In the genomic region with DNA sequence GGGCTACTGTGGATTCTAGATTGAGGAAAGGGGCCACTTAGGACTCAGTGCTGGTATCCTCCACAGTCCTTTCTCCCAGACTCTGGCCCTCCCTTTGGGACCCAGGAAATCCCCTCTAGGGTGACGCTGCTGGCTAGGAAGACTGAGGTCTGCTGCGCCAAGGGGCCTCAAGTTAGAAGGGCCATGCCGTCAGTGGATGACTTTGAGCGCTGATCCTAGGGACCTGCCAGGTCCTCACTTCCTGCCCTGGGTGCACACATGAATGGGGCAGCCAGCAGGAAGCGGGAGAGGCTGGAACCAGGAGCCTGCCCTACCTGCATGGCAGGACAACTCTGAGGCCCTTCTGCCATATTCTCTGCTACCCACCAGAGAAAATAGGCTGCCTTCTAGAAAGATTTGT, we compare ENCODE assay signal across 24 cellular contexts.
"Had no signal": no experiment of that assay in that cellular context is flagged by ENCODE, and none has a peak within 500 bp of the region (broad histone marks: within the 10 kb centered on the region; RNA-seq: fewer than 3 reads in every experiment).

No MANE protein-coding gene starts in this region.

- H3K36me3 ChIP-seq: cardiac muscle cell, gastroesophageal sphincter, suprapubic skin, uterus had no signal

- ATAC-seq: body of pancreas, gastroesophageal sphincter, heart left ventricle, left ventricle myocardium superior, right cardiac atrium had no signal

- DNase-seq: activated CD4-positive, alpha-beta T cell treated with anti-CD3 and anti-CD28 coated beads, Interleukin-2, amount 10 ng/mL, durations not matched to agents 24 days and 14 days; activated CD8-positive, alpha-beta T cell treated with anti-CD3 and anti-CD28 coated beads for 36 hours; activated gamma-delta T cell; activated naive CD4-positive, alpha-beta T cell treated with anti-CD3 and anti-CD28 coated beads, Interleukin-2, amount 50 U/mL, for 16 hours; anterior cingulate cortex; body of pancreas; heart left ventricle; left ventricle myocardium superior; mammary epithelial cell; natural killer cell; pancreas; stimulated activated CD4-positive, alpha-beta T cell treated with anti-CD3 and anti-CD28 coated beads, Interleukin-1b, Interleukin-23, amount 100 ng/mL, for 48 hours; stomach; trophoblast cell; uterus had no signal

- H3K27me3 ChIP-seq: body of pancreas, cardiac muscle cell, gastroesophageal sphincter, heart left ventricle, neutrophil, pancreas, stomach, suprapubic skin, uterus had no signal

- H3K36me3 Mint-ChIP-seq: mesothelial cell of epicardium, natural killer cell had no signal

- H3K27ac Mint-ChIP-seq: activated CD4-positive, alpha-beta T cell treated with anti-CD3 and anti-CD28 coated beads, Interleukin-2, amount 10 ng/mL, durations not matched to agents 24 days and 14 days; activated CD8-positive, alpha-beta T cell treated with anti-CD3 and anti-CD28 coated beads for 36 hours; activated T-helper 1 cell treated with anti-CD3 and anti-CD28 coated beads, Interleukin-12 subunit alpha, Interleukin-12 subunit beta, Interleukin-2, Interleukin-4 antibody, amounts not matched to agents 30 ng/mL and 10 ng/mL and 1 ng/mL, durations not matched to agents 14 hours and 24 hours and 36 hours; mesothelial cell of epicardium had no signal

- H3K9me3 Mint-ChIP-seq: activated CD4-positive, alpha-beta T cell treated with anti-CD3 and anti-CD28 coated beads, Interleukin-2, amount 10 ng/mL, durations not matched to agents 24 days and 14 days; activated CD8-positive, alpha-beta T cell treated with anti-CD3 and anti-CD28 coated beads for 36 hours; activated T-helper 1 cell treated with anti-CD3 and anti-CD28 coated beads, Interleukin-12 subunit alpha, Interleukin-12 subunit beta, Interleukin-2, Interleukin-4 antibody, amounts not matched to agents 30 ng/mL and 10 ng/mL and 1 ng/mL, durations not matched to agents 14 hours and 24 hours and 36 hours; mesothelial cell of epicardium; natural killer cell; stimulated activated memory B cell treated with anti-CD40 and anti-IgM and Interleukin-4, amounts not matched to agents 10 μg/mL and 1 μg/mL and 100 μg/mL, for 72 hours had no signal

- H3K4me3 ChIP-seq: body of pancreas, cardiac muscle cell, gastroesophageal sphincter, heart left ventricle, pancreas, stomach, suprapubic skin, uterus had no signal

- H3K4me3 Mint-ChIP-seq: activated CD4-positive, alpha-beta T cell treated with anti-CD3 and anti-CD28 coated beads, Interleukin-2, amount 10 ng/mL, durations not matched to agents 24 days and 14 days; activated CD8-positive, alpha-beta T cell treated with anti-CD3 and anti-CD28 coated beads for 36 hours; activated T-helper 1 cell treated with anti-CD3 and anti-CD28 coated beads, Interleukin-12 subunit alpha, Interleukin-12 subunit beta, Interleukin-2, Interleukin-4 antibody, amounts not matched to agents 30 ng/mL and 10 ng/mL and 1 ng/mL, durations not matched to agents 14 hours and 24 hours and 36 hours; mesothelial cell of epicardium; natural killer cell had no signal

- H3K27ac ChIP-seq: body of pancreas, cardiac muscle cell, epithelial cell of prostate, gastroesophageal sphincter, heart left ventricle, neutrophil, pancreas, suprapubic skin, uterus had no signal

- H3K27me3 Mint-ChIP-seq: activated CD4-positive, alpha-beta T cell treated with anti-CD3 and anti-CD28 coated beads, Interleukin-2, amount 10 ng/mL, durations not matched to agents 24 days and 14 days; activated CD8-positive, alpha-beta T cell treated with anti-CD3 and anti-CD28 coated beads for 36 hours; stimulated activated memory B cell treated with anti-CD40 and anti-IgM and Interleukin-4, amounts not matched to agents 10 μg/mL and 1 μg/mL and 100 μg/mL, for 72 hours had no signal

- H3K9me3 ChIP-seq: body of pancreas, gastroesophageal sphincter, heart left ventricle, neutrophil, pancreas, stomach, suprapubic skin, uterus had no signal

- H3K4me1 ChIP-seq: uterus had no signal
